ENCODE assay signal across 12 cellular contexts in the genomic region with DNA sequence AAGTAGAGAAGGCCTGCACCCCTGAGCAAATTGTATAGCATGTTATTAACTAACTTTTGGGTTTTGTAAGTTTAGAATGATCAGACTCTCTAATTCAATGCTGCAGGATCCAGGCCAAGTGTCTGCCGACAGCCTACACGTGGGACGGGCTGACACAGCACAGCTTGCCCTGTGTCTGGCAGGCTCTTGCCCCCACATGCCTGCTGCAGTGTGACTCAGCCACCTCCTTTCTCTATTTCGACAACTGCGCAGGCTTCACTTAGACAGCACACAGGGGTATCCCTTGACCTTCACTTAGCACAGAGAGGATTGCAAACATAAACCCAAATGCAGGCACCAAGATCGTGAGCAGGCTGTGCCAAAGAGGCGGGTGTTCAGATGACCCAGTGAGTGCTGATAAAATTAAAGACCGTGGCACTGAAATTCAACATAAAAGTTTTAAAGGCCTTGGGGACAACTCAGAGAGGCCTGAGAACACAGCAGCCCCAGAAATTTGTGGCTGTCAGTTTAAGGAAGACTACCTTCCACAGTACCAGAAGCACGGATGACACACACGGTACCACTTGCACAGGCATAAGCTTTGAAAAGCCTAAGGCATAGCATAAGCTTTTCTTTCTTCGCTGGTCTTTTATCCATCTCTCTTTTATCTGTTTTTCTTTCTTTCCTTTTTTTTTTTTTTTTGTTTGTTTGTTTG. TPM values are rescaled to one million over a fixed set of nuclear protein-coding genes. Genes with fewer than 3 reads are reported as not detected.
DNase-seq lines count a peak whose midpoint lies in the region; ATAC-seq and TF ChIP-seq lines count a peak whose summit lies in the region.
"Had no signal": no experiment of that assay in that cellular context is flagged by ENCODE, and none has a peak within 500 bp of the region (broad histone marks: within the 10 kb centered on the region; RNA-seq: fewer than 3 reads in every experiment).

No MANE protein-coding gene starts in this region.

- no peak overlapping the region for H2AFZ ChIP-seq in trophoblast cell (ENCODE audit: insufficient read depth, low read length, poor library complexity)

- peaks cover 11% of the 10 kb centered on the region for H3K36me3 Mint-ChIP-seq in glutamatergic neuron (ENCODE audit: unreplicated experiment)
- H3K36me3 Mint-ChIP-seq: memory B cell had no signal

- TF ChIP-seq CTCF in glutamatergic neuron (IDR thresholded peaks at IDR 0.05; ENCODE audit: partially characterized antibody, unreplicated experiment) (no peak), tibial artery (IDR thresholded peaks at IDR 0.05) (no peak)

- no CpG with 5 or more reads among the region's 11 CpGs for WGBS in trophoblast cell (ENCODE audit: extremely low coverage, insufficient coverage, insufficient read length)

- H3K9me3 Mint-ChIP-seq in glutamatergic neuron (ENCODE audit: unreplicated experiment), result peaks cover 5% of the 10 kb centered on the region
- H3K9me3 Mint-ChIP-seq: memory B cell had no signal

- H2BK12ac ChIP-seq in trophoblast cell (ENCODE audit: low read length), result no peak overlapping the region

- H3K9ac ChIP-seq in adipocyte (ENCODE audit: low read length) (no peak overlapping the region), trophoblast cell (ENCODE audit: low read length) (no peak overlapping the region)

- H3K36me3 ChIP-seq in adipocyte (ENCODE audit: control insufficient read depth, insufficient read depth, low read length, severe bottlenecking), result peaks cover 23% of the 10 kb centered on the region
- no peaks in the 10 kb centered on the region for H3K36me3 ChIP-seq in trophoblast cell (ENCODE audit: control insufficient read depth in 1 of 2, insufficient read depth in 2 of 2, low read length in 2 of 2)
- peaks cover 0 to 7% (median 0%) of the 10 kb centered on the region in 3 donors for H3K36me3 ChIP-seq in tibial artery

- H3K4me3 Mint-ChIP-seq in glutamatergic neuron (ENCODE audit: unreplicated experiment), result no peak overlapping the region
- H3K4me3 Mint-ChIP-seq: memory B cell had no signal

- no peak overlapping the region for H4K12ac ChIP-seq in trophoblast cell (ENCODE audit: low read depth, low read length)

- peaks cover 3% of the 10 kb centered on the region for H3K27me3 Mint-ChIP-seq in glutamatergic neuron (ENCODE audit: unreplicated experiment)

- no peak overlapping the region for H3K23ac ChIP-seq in trophoblast cell (ENCODE audit: low read length)

- H3K14ac ChIP-seq in trophoblast cell (ENCODE audit: low read length), result no peak overlapping the region

- H3K4me1 Mint-ChIP-seq in glutamatergic neuron (ENCODE audit: low read depth, unreplicated experiment), result no peaks in the 10 kb centered on the region
- H3K4me1 Mint-ChIP-seq: memory B cell had no signal

- H3K4ac ChIP-seq in trophoblast cell (ENCODE audit: low read depth, low read length), result no peak overlapping the region

- H3K27me3 ChIP-seq in adipocyte (replicated peaks; ENCODE audit: control insufficient read depth, insufficient read depth, low read length) (no peaks in the 10 kb centered on the region), trophoblast cell (ENCODE audit: insufficient read depth, low read length) (no peaks in the 10 kb centered on the region), tibial artery (no peaks in the 10 kb centered on the region)
- H3K27me3 ChIP-seq: tibial nerve had no signal

- ATAC-seq in GM19463 (IDR thresholded peaks at IDR 0.05; ENCODE audit: unreplicated experiment) (no peak), HG02970 (IDR thresholded peaks at IDR 0.05; ENCODE audit: low FRiP score, unreplicated experiment) (no peak)

- H3K4me2 ChIP-seq in trophoblast cell (ENCODE audit: low read length), result no peak overlapping the region

- no peak overlapping the region for H3K27ac ChIP-seq in trophoblast cell (ENCODE audit: low read depth, low read length)
- H3K27ac ChIP-seq in tibial artery, result no peak overlapping the region
- H3K27ac ChIP-seq: tibial nerve had no signal

- H4K8ac ChIP-seq in trophoblast cell (ENCODE audit: low read depth, low read length), result no peak overlapping the region

- no peak overlapping the region for H2BK5ac ChIP-seq in trophoblast cell (ENCODE audit: low read depth, low read length, poor library complexity)

- DNase-seq in AG08396 (ENCODE audit: low spot score), result peak; percentile 90
- peak; percentile 10 for DNase-seq in adipocyte (ENCODE audit: low read depth)
- DNase-seq in glutamatergic neuron, result no peak
- DNase-seq in nucleus accumbens (lab: John Stamatoyannopoulos, UW), result peak in 46 of 56 donors; percentile 3 to 84 (median 46)
- DNase-seq in trophoblast cell, result no peak
- DNase-seq in tibial artery, result no peak
- DNase-seq: Karpas-422, T-helper 1 cell had no signal

- no peak overlapping the region for H2AK5ac ChIP-seq in trophoblast cell (ENCODE audit: low read length)

- H2BK120ac ChIP-seq in trophoblast cell (ENCODE audit: insufficient read depth, low read length, poor library complexity), result no peak overlapping the region

- intact Hi-C loops in tibial artery (cut with DNase I; ENCODE audit: low total_unique reads), result no loop called here

- no peak overlapping the region for H3K4me3 ChIP-seq in adipocyte (ENCODE audit: low read length)
- H3K4me3 ChIP-seq in trophoblast cell (ENCODE audit: low read depth, low read length), result no peak overlapping the region
- no peak overlapping the region for H3K4me3 ChIP-seq in tibial artery
- H3K4me3 ChIP-seq: tibial nerve had no signal

- no peaks in the 10 kb centered on the region for H3K9me3 ChIP-seq in adipocyte (ENCODE audit: control insufficient read depth, low read length)
- no peaks in the 10 kb centered on the region for H3K9me3 ChIP-seq in trophoblast cell (ENCODE audit: insufficient read depth, low read depth, low read length)
- no peaks in the 10 kb centered on the region for H3K9me3 ChIP-seq in tibial artery
- H3K9me3 ChIP-seq: tibial nerve had no signal

- H3K27ac Mint-ChIP-seq in glutamatergic neuron (ENCODE audit: unreplicated experiment), result peak overlapping the region; percentile 8
- H3K27ac Mint-ChIP-seq: memory B cell had no signal

- H4K91ac ChIP-seq in trophoblast cell (ENCODE audit: low read depth, low read length), result no peak overlapping the region

- no peak overlapping the region for H3K18ac ChIP-seq in trophoblast cell (ENCODE audit: low read length)

- H3K79me2 ChIP-seq in trophoblast cell (ENCODE audit: control insufficient read depth, insufficient read depth, low read length, poor library complexity), result no peaks in the 10 kb centered on the region

- H3K4me1 ChIP-seq in adipocyte (ENCODE audit: control insufficient read depth, insufficient read depth, low read length) (peaks cover 8% of the 10 kb centered on the region), trophoblast cell (ENCODE audit: control insufficient read depth in 1 of 2, insufficient read depth in 2 of 2, low read length in 2 of 2) (no peaks in the 10 kb centered on the region), tibial artery (no peaks in the 10 kb centered on the region)

- H3K79me1 ChIP-seq in trophoblast cell (ENCODE audit: low read length), result no peaks in the 10 kb centered on the region

RNA-seq across cellular contexts. Expression of gene SCN3B, which starts 37.8 kb away (rescaled TPM):
- total RNA-seq in glutamatergic neuron (ENCODE audit: unreplicated experiment), result 118 TPM
- polyA plus RNA-seq in trophoblast cell (2013), result 0.23 and 0.25 TPM in 2 replicates

Comparison
In these comparisons a context has a peak if more than half of its experiments do, and no peak if none do; other contexts are left out.
1. DNase-seq: peak in AG08396 (single experiment), adipocyte (single experiment) and nucleus accumbens (46 of 56); none in glutamatergic neuron (single experiment), trophoblast cell (0 of 2) and tibial artery (0 of 2).